23 cellular contexts compared by ENCODE assay signal in the genomic region with DNA sequence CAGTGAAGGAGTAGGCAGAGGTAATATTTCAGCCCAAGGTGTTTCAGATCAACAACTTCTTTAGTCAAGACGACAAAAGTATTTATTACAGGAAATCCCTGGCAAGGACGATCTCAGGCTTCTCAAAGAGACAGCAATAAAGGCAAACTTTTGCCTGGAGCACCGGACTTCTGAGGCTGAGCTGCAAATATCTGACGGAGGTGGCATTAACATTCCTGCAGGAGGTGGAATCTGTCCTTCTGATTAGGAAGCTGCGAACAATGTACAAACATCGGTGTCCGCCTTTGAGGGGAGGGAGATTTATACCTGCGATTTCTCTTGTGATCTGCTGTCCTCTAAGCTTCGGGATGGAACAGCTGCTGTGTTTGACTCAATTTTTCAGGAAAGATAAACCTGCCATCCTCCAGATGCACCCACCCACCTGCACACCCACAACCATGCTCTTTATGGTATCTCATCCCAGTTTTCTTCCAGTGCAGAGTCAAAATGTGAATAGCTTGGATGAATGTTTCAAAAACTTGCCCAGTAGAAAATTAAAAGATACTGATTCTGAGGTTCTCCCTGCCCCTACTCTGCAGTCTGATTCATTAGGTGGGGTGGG. TPM values are rescaled to one million over a fixed set of nuclear protein-coding genes. Genes with fewer than 3 reads are reported as not detected.
"Had no signal": no experiment of that assay in that cellular context is flagged by ENCODE, and none has a peak within 500 bp of the region (broad histone marks: within the 10 kb centered on the region; RNA-seq: fewer than 3 reads in every experiment).

No MANE protein-coding gene starts in this region.

- DNase-seq: KBM-7, MV-4-11, NCI-H1048, NCI-H1105, NCI-H1417, NCI-H1436 treated with DMSO at 0.1 percent for 48 hours, NCI-H1694 treated with DMSO at 0.1 percent for 48 hours, NCI-H1930, NCI-H2081, NCI-H2107, NCI-H226, NCI-H446, NCI-H510A, NCI-H524 treated with DMSO at 0.1 percent for 48 hours, NCI-H69, NCI-H774, SHP77 treated with DMSO at 0.1 percent for 48 hours, SJCRH30 had no signal

- H3K27me3 ChIP-seq: SJCRH30 had no signal

- H3K4me3 ChIP-seq: SJCRH30 had no signal

- H3K36me3 ChIP-seq: SJCRH30 had no signal

- H3K9me3 ChIP-seq: SJCRH30 had no signal

- H3K4me1 ChIP-seq: SJCRH30 had no signal

RNA-seq across cellular contexts. Expression of a gene that starts 32.1 kb away (rescaled TPM):
- total RNA-seq: HT-29, LHCN-M2, MCF 10A, Right ventricle myocardium inferior, RPMI7951 had no signal
